In genomic region chr5:180136661-180137381, GRCh38 we compare ENCODE assay signal across 1 cellular context.
TF ChIP-seq lines count a peak whose summit lies in the region.

No MANE protein-coding gene starts in this region.

TF ChIP-seq in HepG2, 621 proteins besides CTCF, POLR2A, EP300 and RAD21 (continued from another document):
- TF ChIP-seq ZNF281 (CRISPR knock-in tag; IDR thresholded peaks at IDR 0.05; ENCODE audit: borderline replicate concordance) = no peak
- TF ChIP-seq ZNF597 (CRISPR knock-in tag; IDR thresholded peaks at IDR 0.05) = no peak
- TF ChIP-seq UBTF (CRISPR knock-in tag; IDR thresholded peaks at IDR 0.05) = no peak
- no peak for TF ChIP-seq ZNF430 (CRISPR knock-in tag; IDR thresholded peaks at IDR 0.05)
- TF ChIP-seq NFYC (CRISPR knock-in tag; IDR thresholded peaks at IDR 0.05) = peak; percentile 48
